9 cellular contexts compared by ENCODE assay signal in the genomic region with DNA sequence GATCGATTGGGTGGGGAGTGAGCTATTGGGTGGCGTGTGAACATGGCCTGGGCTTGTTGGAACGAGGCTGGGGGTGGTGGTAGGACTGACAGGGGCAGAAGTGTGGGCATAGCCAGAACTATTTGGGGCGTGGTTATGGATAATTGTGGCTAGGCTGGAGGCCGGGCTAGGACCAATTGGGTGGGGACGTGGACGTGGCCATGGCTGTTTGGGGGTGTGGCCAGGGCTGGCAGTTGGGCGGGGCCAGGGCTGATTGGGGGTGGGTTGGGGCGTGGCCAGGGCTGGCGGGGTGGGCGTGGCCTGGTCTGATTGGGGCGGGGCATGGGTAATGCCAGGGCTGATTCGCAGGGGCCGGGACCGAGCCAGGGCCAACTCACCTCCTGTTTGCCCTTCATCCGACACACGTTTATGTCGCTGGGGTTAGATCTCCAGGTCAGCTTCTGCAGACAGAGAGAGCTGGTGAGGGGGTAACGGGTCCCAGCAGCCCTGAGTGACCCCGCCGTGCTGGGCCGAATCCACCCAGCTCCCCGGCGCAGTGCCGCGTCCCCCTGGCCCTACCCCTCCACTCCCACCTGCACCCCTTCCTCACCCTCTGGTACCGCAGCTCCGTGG. TPM values are rescaled to one million over a fixed set of nuclear protein-coding genes. Genes with fewer than 3 reads are reported as not detected.
DNase-seq lines count a peak whose midpoint lies in the region; ATAC-seq and TF ChIP-seq lines count a peak whose summit lies in the region.
"Had no signal": no experiment of that assay in that cellular context is flagged by ENCODE, and none has a peak within 500 bp of the region (broad histone marks: within the 10 kb centered on the region; RNA-seq: fewer than 3 reads in every experiment).

No MANE protein-coding gene starts in this region.

- no peak overlapping the region for H3K27ac ChIP-seq in heart left ventricle

- H3K9me3 ChIP-seq in heart left ventricle: no peaks in the 10 kb centered on the region

- peaks cover 0 to 24% (median 3%) of the 10 kb centered on the region in 12 donors for H3K4me1 ChIP-seq in heart left ventricle

- intact Hi-C loops in heart left ventricle (cut with DNase I): loop anchor here in 8 of 10 donors (5.0 kb wide), 1 partner anchor 81 kb away; a partner anchor contains a TSS

- 79 to 87% (median 82%) methylated on average over 19 to 28 of the region's 28 CpGs for WGBS in heart left ventricle, 4 donors

- peak; percentile 11 for DNase-seq in stimulated activated CD4-positive, alpha-beta T cell treated with anti-CD3 and anti-CD28 coated beads, Interleukin-12 subunit alpha, Interleukin-12 subunit beta, amount 100 ng/mL, for 4 hours
- no peak for DNase-seq in stimulated activated CD4-positive, alpha-beta T cell treated with anti-CD3 and anti-CD28 coated beads, Interleukin-4, amount 100 ng/mL, for 24 hours
- DNase-seq in RKO (ENCODE audit: low spot score) (peak; percentile 68), heart left ventricle (peak in 1 of 5 donors; percentile 73), NCI-H1105 treated with DMSO at 0.1 percent for 48 hours (lab: John Stamatoyannopoulos, UW) (no peak), HK-2 (ENCODE audit: unreplicated experiment) (no peak)

- no peak for TF ChIP-seq POLR2A in heart left ventricle (IDR thresholded peaks at IDR 0.05)

- no peak for TF ChIP-seq CTCF in heart left ventricle (IDR thresholded peaks at IDR 0.05)

- H3K4me3 ChIP-seq in heart left ventricle: no peak overlapping the region

- ATAC-seq in heart left ventricle (peak in 3 of 4 donors; percentile 41 to 58 (median 52)), HG02571 (IDR thresholded peaks at IDR 0.05; ENCODE audit: unreplicated experiment) (no peak), HG03469 (IDR thresholded peaks at IDR 0.05; ENCODE audit: unreplicated experiment) (no peak)
- ATAC-seq: T-cell had no signal

- H3K27me3 ChIP-seq in heart left ventricle: no peaks in the 10 kb centered on the region

- peaks cover 0 to 24% (median 12%) of the 10 kb centered on the region in 9 donors for H3K36me3 ChIP-seq in heart left ventricle

RNA-seq across cellular contexts. Expression of a gene that starts 2.8 kb away (rescaled TPM):
- total RNA-seq in heart left ventricle: 10 to 100 TPM in 5 of 9 donors, 1 to 10 TPM in 4; 6.4 to 29.7 (median 10.1) TPM
- 10 to 100 TPM in 1 of 2 donors, 1 to 10 TPM in 1; 6.0 to 16.5 TPM for polyA plus RNA-seq in heart left ventricle

RNA-seq across cellular contexts. Expression of a gene that starts 16.8 kb away (rescaled TPM):
- total RNA-seq in heart left ventricle: 1 to 10 TPM in 2 of 9 donors, under 1 TPM in 7; 0.15 to 1.7 (median 0.36) TPM
- polyA plus RNA-seq in heart left ventricle: under 1 TPM; 0.23 to 0.30 TPM

RNA-seq across cellular contexts. Expression of a gene that starts 21.7 kb away (rescaled TPM):
- 10 to 100 TPM; 26.0 to 88.6 (median 42.7) TPM for total RNA-seq in heart left ventricle
- 10 to 100 TPM; 17.5 to 65.0 TPM for polyA plus RNA-seq in heart left ventricle

RNA-seq across cellular contexts. Expression of a gene that starts 38.4 kb away (rescaled TPM):
- 100 to 1,000 TPM; 110 to 292 (median 174) TPM for total RNA-seq in heart left ventricle
- polyA plus RNA-seq in heart left ventricle: 100 to 1,000 TPM in 1 of 2 donors, 10 to 100 TPM in 1; 55.5 to 241 TPM

Comparison
In these comparisons a context has a peak if more than half of its experiments do, and no peak if none do; other contexts are left out.
1. DNase-seq: peak in stimulated activated CD4-positive, alpha-beta T cell treated with anti-CD3 and anti-CD28 coated beads, Interleukin-12 subunit alpha, Interleukin-12 subunit beta, amount 100 ng/mL, for 4 hours (single experiment) and RKO (single experiment); none in stimulated activated CD4-positive, alpha-beta T cell treated with anti-CD3 and anti-CD28 coated beads, Interleukin-4, amount 100 ng/mL, for 24 hours (single experiment), NCI-H1105 treated with DMSO at 0.1 percent for 48 hours (single experiment) and HK-2 (single experiment).
2. ATAC-seq: peak in heart left ventricle (3 of 4); none in HG02571 (single experiment) and HG03469 (single experiment).